In the genomic region with DNA sequence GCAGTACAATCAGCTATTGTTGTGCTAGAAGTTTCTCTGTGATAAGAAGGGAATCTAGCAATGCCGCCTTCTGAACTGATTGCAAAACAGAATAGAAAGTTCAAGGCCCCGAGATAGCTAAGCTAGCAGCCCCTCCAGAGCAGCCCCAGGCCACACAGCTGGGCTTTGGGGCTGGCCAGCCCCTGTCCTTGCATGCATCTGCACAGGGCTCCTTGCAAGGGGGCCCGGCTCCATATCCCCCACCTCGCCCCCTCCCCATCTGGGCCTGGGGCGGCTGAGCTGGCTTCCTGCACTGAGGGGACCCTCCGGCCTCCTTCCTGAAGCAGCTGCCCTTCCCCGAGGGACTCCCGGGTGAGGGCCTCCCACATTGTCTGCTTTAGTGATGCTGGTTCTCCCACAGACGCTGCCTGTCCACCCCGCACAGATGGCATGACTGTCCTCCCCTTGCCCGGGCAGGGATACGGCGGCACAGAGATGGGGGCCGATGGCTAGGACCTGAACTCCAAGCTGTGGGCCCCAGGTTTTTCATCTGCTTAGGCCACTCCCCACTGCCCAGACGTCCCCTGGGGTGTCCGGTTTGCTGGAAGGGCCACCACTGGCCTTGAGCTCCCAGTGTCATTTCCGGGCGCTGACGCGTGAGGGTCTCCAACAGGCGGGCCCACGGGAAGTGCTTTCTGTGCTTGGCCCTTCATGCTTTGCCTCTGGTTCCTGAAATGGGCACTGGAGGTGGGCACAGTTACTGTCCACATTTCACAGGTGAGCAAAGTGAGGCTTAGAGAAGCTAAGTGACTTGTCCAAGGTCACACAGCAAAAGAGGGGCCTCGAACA, we compare ENCODE assay signal across 1 cellular context.
TF ChIP-seq lines count a peak whose summit lies in the region.

No MANE protein-coding gene starts in this region.

TF ChIP-seq in HepG2, 621 proteins besides CTCF, POLR2A, EP300 and RAD21 (continued from another document and continues in another):
- no peak for TF ChIP-seq KLF15 (CRISPR knock-in tag; IDR thresholded peaks at IDR 0.05; ENCODE audit: borderline replicate concordance)
- TF ChIP-seq ZNF350 (CRISPR knock-in tag; IDR thresholded peaks at IDR 0.05; ENCODE audit: borderline replicate concordance, low read depth): no peak; the same call in 1 of the 2 replicates
- peak; percentile 53; the same call in 1 of the 2 replicates for TF ChIP-seq SIX4 (CRISPR knock-in tag; IDR thresholded peaks at IDR 0.05)
- no peak for TF ChIP-seq ZNF772 (CRISPR knock-in tag; IDR thresholded peaks at IDR 0.05)
- TF ChIP-seq HDAC6 (IDR thresholded peaks at IDR 0.05; ENCODE audit: low read depth, low read length): no peak
- no peak for TF ChIP-seq ZBTB2 (CRISPR knock-in tag; IDR thresholded peaks at IDR 0.05; ENCODE audit: low read depth)
- TF ChIP-seq THRA (CRISPR knock-in tag; IDR thresholded peaks at IDR 0.05; ENCODE audit: borderline replicate concordance): peak; percentile 85; the same call in 1 of the 2 replicates
- TF ChIP-seq SNRNP70 (IDR thresholded peaks at IDR 0.05; ENCODE audit: low read depth, low read length): no peak
- no peak for TF ChIP-seq MTF1 (CRISPR knock-in tag; IDR thresholded peaks at IDR 0.05)
- TF ChIP-seq, protein P1, sequence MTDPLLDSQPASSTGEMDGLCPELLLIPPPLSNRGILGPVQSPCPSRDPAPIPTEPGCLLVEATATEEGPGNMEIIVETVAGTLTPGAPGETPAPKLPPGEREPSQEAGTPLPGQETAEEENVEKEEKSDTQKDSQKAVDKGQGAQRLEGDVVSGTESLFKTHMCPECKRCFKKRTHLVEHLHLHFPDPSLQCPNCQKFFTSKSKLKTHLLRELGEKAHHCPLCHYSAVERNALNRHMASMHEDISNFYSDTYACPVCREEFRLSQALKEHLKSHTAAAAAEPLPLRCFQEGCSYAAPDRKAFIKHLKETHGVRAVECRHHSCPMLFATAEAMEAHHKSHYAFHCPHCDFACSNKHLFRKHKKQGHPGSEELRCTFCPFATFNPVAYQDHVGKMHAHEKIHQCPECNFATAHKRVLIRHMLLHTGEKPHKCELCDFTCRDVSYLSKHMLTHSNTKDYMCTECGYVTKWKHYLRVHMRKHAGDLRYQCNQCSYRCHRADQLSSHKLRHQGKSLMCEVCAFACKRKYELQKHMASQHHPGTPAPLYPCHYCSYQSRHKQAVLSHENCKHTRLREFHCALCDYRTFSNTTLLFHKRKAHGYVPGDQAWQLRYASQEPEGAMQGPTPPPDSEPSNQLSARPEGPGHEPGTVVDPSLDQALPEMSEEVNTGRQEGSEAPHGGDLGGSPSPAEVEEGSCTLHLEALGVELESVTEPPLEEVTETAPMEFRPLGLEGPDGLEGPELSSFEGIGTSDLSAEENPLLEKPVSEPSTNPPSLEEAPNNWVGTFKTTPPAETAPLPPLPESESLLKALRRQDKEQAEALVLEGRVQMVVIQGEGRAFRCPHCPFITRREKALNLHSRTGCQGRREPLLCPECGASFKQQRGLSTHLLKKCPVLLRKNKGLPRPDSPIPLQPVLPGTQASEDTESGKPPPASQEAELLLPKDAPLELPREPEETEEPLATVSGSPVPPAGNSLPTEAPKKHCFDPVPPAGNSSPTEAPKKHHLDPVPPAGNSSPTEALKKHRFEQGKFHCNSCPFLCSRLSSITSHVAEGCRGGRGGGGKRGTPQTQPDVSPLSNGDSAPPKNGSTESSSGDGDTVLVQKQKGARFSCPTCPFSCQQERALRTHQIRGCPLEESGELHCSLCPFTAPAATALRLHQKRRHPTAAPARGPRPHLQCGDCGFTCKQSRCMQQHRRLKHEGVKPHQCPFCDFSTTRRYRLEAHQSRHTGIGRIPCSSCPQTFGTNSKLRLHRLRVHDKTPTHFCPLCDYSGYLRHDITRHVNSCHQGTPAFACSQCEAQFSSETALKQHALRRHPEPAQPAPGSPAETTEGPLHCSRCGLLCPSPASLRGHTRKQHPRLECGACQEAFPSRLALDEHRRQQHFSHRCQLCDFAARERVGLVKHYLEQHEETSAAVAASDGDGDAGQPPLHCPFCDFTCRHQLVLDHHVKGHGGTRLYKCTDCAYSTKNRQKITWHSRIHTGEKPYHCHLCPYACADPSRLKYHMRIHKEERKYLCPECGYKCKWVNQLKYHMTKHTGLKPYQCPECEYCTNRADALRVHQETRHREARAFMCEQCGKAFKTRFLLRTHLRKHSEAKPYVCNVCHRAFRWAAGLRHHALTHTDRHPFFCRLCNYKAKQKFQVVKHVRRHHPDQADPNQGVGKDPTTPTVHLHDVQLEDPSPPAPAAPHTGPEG (CRISPR knock-in tag; IDR thresholded peaks at IDR 0.05): no peak
- TF ChIP-seq ZNF414 (CRISPR knock-in tag; IDR thresholded peaks at IDR 0.05): no peak
- peak; percentile 72; the same call in 1 of the 2 replicates for TF ChIP-seq SKIL (CRISPR knock-in tag; IDR thresholded peaks at IDR 0.05; ENCODE audit: borderline replicate concordance)
- TF ChIP-seq JDP2 (CRISPR knock-in tag; IDR thresholded peaks at IDR 0.05; ENCODE audit: borderline replicate concordance): no peak
- no peak for TF ChIP-seq MED13 (CRISPR knock-in tag; IDR thresholded peaks at IDR 0.05)
- TF ChIP-seq HNF1A (IDR thresholded peaks at IDR 0.05; ENCODE audit: low read depth): peak; percentile 45; the same call in 1 of the 2 replicates
- TF ChIP-seq HNF1A (CRISPR knock-in tag; IDR thresholded peaks at IDR 0.05; ENCODE audit: borderline replicate concordance): peak; percentile 72
- TF ChIP-seq ZNF629 (CRISPR knock-in tag; conservative IDR thresholded peaks at IDR 0.05): peak; percentile 92
- peak in 1 of 2 experiments; percentile 85; a peak in 2 of 4 replicates for TF ChIP-seq KLF16 (CRISPR knock-in tag; IDR thresholded peaks at IDR 0.05)
- 0 out of 2 replicates have a peak, but pooled peaks have one; percentile 61 for TF ChIP-seq RFXANK (CRISPR knock-in tag; IDR thresholded peaks at IDR 0.05)
- no peak for TF ChIP-seq GTF2F1 (IDR thresholded peaks at IDR 0.05; ENCODE audit: low read length)
- no peak for TF ChIP-seq ZNF547 (CRISPR knock-in tag; IDR thresholded peaks at IDR 0.05)
- TF ChIP-seq, protein P2, sequence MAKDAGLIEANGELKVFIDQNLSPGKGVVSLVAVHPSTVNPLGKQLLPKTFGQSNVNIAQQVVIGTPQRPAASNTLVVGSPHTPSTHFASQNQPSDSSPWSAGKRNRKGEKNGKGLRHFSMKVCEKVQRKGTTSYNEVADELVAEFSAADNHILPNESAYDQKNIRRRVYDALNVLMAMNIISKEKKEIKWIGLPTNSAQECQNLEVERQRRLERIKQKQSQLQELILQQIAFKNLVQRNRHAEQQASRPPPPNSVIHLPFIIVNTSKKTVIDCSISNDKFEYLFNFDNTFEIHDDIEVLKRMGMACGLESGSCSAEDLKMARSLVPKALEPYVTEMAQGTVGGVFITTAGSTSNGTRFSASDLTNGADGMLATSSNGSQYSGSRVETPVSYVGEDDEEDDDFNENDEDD (CRISPR knock-in tag; IDR thresholded peaks at IDR 0.05; ENCODE audit: borderline replicate concordance): peak; percentile 58; the same call in 1 of the 2 replicates
